ENCODE assay signal across 16 cellular contexts in genomic region chr12:31655792-31656191, GRCh38. TPM values are rescaled to one million over a fixed set of nuclear protein-coding genes. Genes with fewer than 3 reads are reported as not detected.
A peak's percentile ranks its signal among the peaks of the same experiment; 100 is the strongest.
DNase-seq lines count a peak whose midpoint lies in the region; ATAC-seq and TF ChIP-seq lines count a peak whose summit lies in the region.
"Had no signal": no experiment of that assay in that cellular context is flagged by ENCODE, and none has a peak within 500 bp of the region (broad histone marks: within the 10 kb centered on the region; RNA-seq: fewer than 3 reads in every experiment).

No MANE protein-coding gene starts in this region.

- H3K27ac ChIP-seq in OCI-LY7 (ENCODE audit: low read depth, low read length, poor library complexity, severe bottlenecking), result no peak overlapping the region
- H3K27ac ChIP-seq in esophagus squamous epithelium, result peak overlapping the region; percentile 67 to 81 (median 78)
- no peak overlapping the region for H3K27ac ChIP-seq in osteoblast (ENCODE audit: low read depth, low read length)
- H3K27ac ChIP-seq: 22Rv1, BLaER1, RWPE1, SJCRH30 had no signal

- peaks cover 26% of the 10 kb centered on the region for H3K4me1 Mint-ChIP-seq in activated naive CD8-positive, alpha-beta T cell (ENCODE audit: low read depth)
- peaks cover 23% of the 10 kb centered on the region for H3K4me1 Mint-ChIP-seq in activated naive CD8-positive, alpha-beta T cell treated with anti-CD3 and anti-CD28 coated beads, Interleukin-2, amount 50 U/mL, for 24 hours

- H3K9me3 ChIP-seq in OCI-LY7 (ENCODE audit: low read length), result no peaks in the 10 kb centered on the region; the same call in 1 of the 2 replicates
- no peaks in the 10 kb centered on the region for H3K9me3 ChIP-seq in esophagus squamous epithelium
- no peaks in the 10 kb centered on the region for H3K9me3 ChIP-seq in osteoblast (ENCODE audit: low read depth, low read length)
- H3K9me3 ChIP-seq: BLaER1, SJCRH30 had no signal

- no peaks in the 10 kb centered on the region for H3K9me3 Mint-ChIP-seq in activated naive CD8-positive, alpha-beta T cell (ENCODE audit: low read depth)
- no peaks in the 10 kb centered on the region for H3K9me3 Mint-ChIP-seq in activated naive CD8-positive, alpha-beta T cell treated with anti-CD3 and anti-CD28 coated beads, Interleukin-2, amount 50 U/mL, for 24 hours
- H3K9me3 Mint-ChIP-seq: H9 had no signal

- H4K20me1 ChIP-seq in OCI-LY7 (ENCODE audit: insufficient read depth, low read length) (no peaks in the 10 kb centered on the region), osteoblast (ENCODE audit: insufficient read depth, low read length) (no peaks in the 10 kb centered on the region)
- H4K20me1 ChIP-seq: BLaER1 had no signal

- H3K4me2 ChIP-seq in OCI-LY7 (ENCODE audit: low read length) (no peak overlapping the region), osteoblast (ENCODE audit: insufficient read depth, low read length) (no peak overlapping the region)
- H3K4me2 ChIP-seq: BLaER1 had no signal

- H3K27me3 ChIP-seq in esophagus squamous epithelium, result no peaks in the 10 kb centered on the region
- no peaks in the 10 kb centered on the region for H3K27me3 ChIP-seq in osteoblast (ENCODE audit: insufficient read depth, low read length)
- H3K27me3 ChIP-seq: BLaER1 had no signal

- H3K36me3 Mint-ChIP-seq in activated naive CD8-positive, alpha-beta T cell, result no peaks in the 10 kb centered on the region
- no peaks in the 10 kb centered on the region for H3K36me3 Mint-ChIP-seq in activated naive CD8-positive, alpha-beta T cell treated with anti-CD3 and anti-CD28 coated beads, Interleukin-2, amount 50 U/mL, for 24 hours (ENCODE audit: low read depth)

- no peaks in the 10 kb centered on the region for H3K36me3 ChIP-seq in OCI-LY7 (ENCODE audit: insufficient read depth, low read length)
- H3K36me3 ChIP-seq in esophagus squamous epithelium, result no peaks in the 10 kb centered on the region
- no peaks in the 10 kb centered on the region for H3K36me3 ChIP-seq in osteoblast (ENCODE audit: insufficient read depth, low read length)
- H3K36me3 ChIP-seq: BLaER1, SJCRH30 had no signal

- peaks cover 31% of the 10 kb centered on the region for H3K4me1 ChIP-seq in OCI-LY7 (ENCODE audit: insufficient read depth, low read length, poor library complexity, severe bottlenecking)
- peaks cover 3 to 71% (median 8%) of the 10 kb centered on the region in 3 donors for H3K4me1 ChIP-seq in esophagus squamous epithelium
- peaks cover 11% of the 10 kb centered on the region for H3K4me1 ChIP-seq in osteoblast (ENCODE audit: insufficient read depth, low read length)

- TF ChIP-seq CTCF in OCI-LY7 (conservative IDR thresholded peaks at IDR 0.05; ENCODE audit: low read length) (no peak), esophagus squamous epithelium (IDR thresholded peaks at IDR 0.05) (peak in 3 of 6 experiments; percentile 13 to 34 (median 15)), osteoblast (IDR thresholded peaks at IDR 0.05; ENCODE audit: extremely low read depth, low read depth, low read length) (no peak)

- no peaks in the 10 kb centered on the region for H3K27me3 Mint-ChIP-seq in activated naive CD8-positive, alpha-beta T cell
- no peaks in the 10 kb centered on the region for H3K27me3 Mint-ChIP-seq in activated naive CD8-positive, alpha-beta T cell treated with anti-CD3 and anti-CD28 coated beads, Interleukin-2, amount 50 U/mL, for 24 hours

- BruUV-seq in OCI-LY7 (replicated peaks; lab: Mats Ljungman, UMichigan), result no TSS peak

- CTCF ChIA-PET in OCI-LY7 (lab: Charles Lee; ENCODE audit: unreplicated experiment), result no interaction called here

- no peak for TF ChIP-seq POLR2A in esophagus squamous epithelium (IDR thresholded peaks at IDR 0.05)

- POLR2A ChIA-PET in OCI-LY7 (lab: Charles Lee), result interaction anchor here (0.6 to 0.7 kb wide), 2 partner anchors 284 to 402 kb away, joined by 3 read pairs; no protein-coding TSS in a partner anchor

- H3K4me3 ChIP-seq in OCI-LY7 (ENCODE audit: low read depth, low read length, poor library complexity, severe bottlenecking), result no peak overlapping the region
- no peak overlapping the region for H3K4me3 ChIP-seq in esophagus squamous epithelium
- H3K4me3 ChIP-seq in osteoblast (ENCODE audit: insufficient read depth, low read length), result no peak overlapping the region
- H3K4me3 ChIP-seq: BLaER1, SJCRH30 had no signal

- no peak for ATAC-seq in activated naive CD8-positive, alpha-beta T cell treated with anti-CD3 and anti-CD28 coated beads, Interleukin-2, amount 50 U/mL, for 24 hours
- no peak for ATAC-seq in GM19467 (IDR thresholded peaks at IDR 0.05; ENCODE audit: unreplicated experiment)

- no peaks in the 10 kb centered on the region for H3K79me2 ChIP-seq in OCI-LY7 (ENCODE audit: insufficient read depth, low read depth, low read length)
- no peaks in the 10 kb centered on the region for H3K79me2 ChIP-seq in osteoblast (ENCODE audit: insufficient read depth, low read length)

- H3K9me2 ChIP-seq in OCI-LY7 (ENCODE audit: insufficient read depth, low read length), result no peaks in the 10 kb centered on the region

- H2AFZ ChIP-seq in OCI-LY7 (ENCODE audit: low read length) (peak overlapping the region; percentile 30; the same call in 1 of the 2 replicates), osteoblast (ENCODE audit: low read length) (peak overlapping the region; percentile 67)

- H3K27ac Mint-ChIP-seq in activated naive CD8-positive, alpha-beta T cell, result peak overlapping the region; percentile 4
- H3K27ac Mint-ChIP-seq in activated naive CD8-positive, alpha-beta T cell treated with anti-CD3 and anti-CD28 coated beads, Interleukin-2, amount 50 U/mL, for 24 hours, result no peak overlapping the region

- intact Hi-C loops in OCI-LY7 (cut with micrococcal nuclease; ENCODE audit: unreplicated experiment), result loop anchor here (5.0 to 10.0 kb wide), 5 partner anchors 253 to 799 kb away; partner anchors contain the start of gene FGD4
- intact Hi-C loops in esophagus squamous epithelium (cut with DNase I), result no loop called here

- H3K4me3 Mint-ChIP-seq in activated naive CD8-positive, alpha-beta T cell, result no peak overlapping the region
- H3K4me3 Mint-ChIP-seq in activated naive CD8-positive, alpha-beta T cell treated with anti-CD3 and anti-CD28 coated beads, Interleukin-2, amount 50 U/mL, for 24 hours, result no peak overlapping the region
- H3K4me3 Mint-ChIP-seq: H9 had no signal

- no peak for DNase-seq in activated naive CD8-positive, alpha-beta T cell treated with anti-CD3 and anti-CD28 coated beads, Interleukin-2, amount 50 U/mL, for 24 hours
- DNase-seq in OCI-LY7 (ENCODE audit: low spot score) (no peak), esophagus squamous epithelium (lab: John Stamatoyannopoulos, UW) (no peak), osteoblast (ENCODE audit: insufficient read length, low spot score, missing footprints) (no peak), NCI-H69 (lab: John Stamatoyannopoulos, UW) (no peak), C1 segment of cervical spinal cord (lab: John Stamatoyannopoulos, UW) (no peak)
- DNase-seq: H9, NCI-H1092 treated with DMSO at 0.1 percent for 48 hours, NCI-H1694, NCI-H446, SJCRH30 had no signal

- 31 to 52% methylated on average over 1 of the region's 1 CpG for WGBS in esophagus squamous epithelium, 2 donors

RNA-seq across cellular contexts. Expression of gene ETFBKMT, which starts 3.7 kb away (rescaled TPM):
- 0.54 and 0.92 TPM in 2 replicates for total RNA-seq in OCI-LY7 (2014; rRNA removed; shearing (Covaris generic))
- total RNA-seq in OCI-LY7 (2022) (2.8 and 3.0 TPM in 2 replicates), esophagus squamous epithelium (1 to 10 TPM in 2 of 4 donors, under 1 TPM in 2; 0.53 to 1.9 (median 1.2) TPM), osteoblast (3.8 and 4.7 TPM in 2 replicates)

Comparison
In these comparisons a context has a peak if more than half of its experiments do, and no peak if none do; other contexts are left out.
1. H3K27ac ChIP-seq: peak in esophagus squamous epithelium (4 of 4); none in OCI-LY7 (single experiment) and osteoblast (single experiment).